8 cellular contexts compared by ENCODE assay signal in genomic region chr2:46335404-46335965, GRCh38. TPM values are rescaled to one million over a fixed set of nuclear protein-coding genes. Genes with fewer than 3 reads are reported as not detected.
A peak's percentile ranks its signal among the peaks of the same experiment; 100 is the strongest.
DNase-seq lines count a peak whose midpoint lies in the region; ATAC-seq, FAIRE-seq and TF ChIP-seq lines count a peak whose summit lies in the region.

No MANE protein-coding gene starts in this region.

- ATAC-seq in HG03135 (IDR thresholded peaks at IDR 0.05; ENCODE audit: unreplicated experiment) (no peak), esophagus mucosa (no peak)

- no peak overlapping the region for H2AFZ ChIP-seq in keratinocyte (ENCODE audit: control insufficient read depth, low read length)

- TF ChIP-seq CTCF in keratinocyte (optimal IDR thresholded peaks at IDR 0.05 in 1 of 3, IDR thresholded peaks at IDR 0.05 in 1 of 3, conservative IDR thresholded peaks at IDR 0.05 in 1 of 3; ENCODE audit: extremely low read depth in 1 of 3, insufficient read depth in 2 of 3, low read length in 3 of 3) (no peak), spleen (IDR thresholded peaks at IDR 0.05 in 8 of 11, conservative IDR thresholded peaks at IDR 0.05 in 3 of 11) (no peak)

- H3K36me3 ChIP-seq in keratinocyte (ENCODE audit: control insufficient read depth in 2 of 2, extremely low read depth in 1 of 2, insufficient read depth in 2 of 2, low read length in 2 of 2) (peaks cover 0 to 2% of the 10 kb centered on the region in 2 experiments), spleen (no peaks in the 10 kb centered on the region)

- no peak for FAIRE-seq in keratinocyte (lab: Jason Lieb, UNC)

- no peaks in the 10 kb centered on the region for H3K9me1 ChIP-seq in keratinocyte (ENCODE audit: control insufficient read depth, extremely low read depth, insufficient read depth, low read length)

- peaks cover 66% of the 10 kb centered on the region for H3K79me2 ChIP-seq in keratinocyte (ENCODE audit: control insufficient read depth, insufficient read depth, low read length)

- no peak for TF ChIP-seq POLR2A in spleen (IDR thresholded peaks at IDR 0.05)

- DNase-seq in HT-29 (ENCODE audit: low spot score) (peak; percentile 29), caudate nucleus (lab: John Stamatoyannopoulos, UW) (peak in 41 of 61 donors; percentile 6 to 80 (median 38)), keratinocyte (ENCODE audit: low read depth, low spot score) (no peak), spleen (no peak), NCI-H82 treated with DMSO at 0.1 percent for 48 hours (lab: John Stamatoyannopoulos, UW; ENCODE audit: unreplicated experiment) (no peak)
- DNase-seq in stimulated activated CD8-positive, alpha-beta memory T cell treated with anti-CD3 and anti-CD28 coated beads, Interleukin-4, amount 100 ng/mL, for 48 hours: no peak

- peak overlapping the region; percentile 77 for H3K4me2 ChIP-seq in keratinocyte (ENCODE audit: control insufficient read depth, extremely low read depth, insufficient read depth, low read depth, low read length)

- H3K9ac ChIP-seq in keratinocyte (ENCODE audit: control insufficient read depth, extremely low read depth, insufficient read depth, low read length): peak overlapping the region; percentile 68

- H3K4me3 ChIP-seq in keratinocyte (ENCODE audit: control insufficient read depth in 2 of 3, extremely low read depth in 1 of 3, insufficient read depth in 2 of 3, low read depth in 1 of 3, low read length in 3 of 3) (no peak overlapping the region), spleen (peak overlapping the region in 3 of 8 donors; percentile 6 to 42 (median 11))

- WGBS in spleen, 5 donors: 45 to 68% (median 56%) methylated on average over 15 of the region's 15 CpGs

- H3K27me3 ChIP-seq in keratinocyte (ENCODE audit: control insufficient read depth, extremely low read depth, insufficient read depth, low read length): no peaks in the 10 kb centered on the region
- H3K27me3 ChIP-seq in spleen (replicated peaks in 1 of 7): no peaks in the 10 kb centered on the region

- no peaks in the 10 kb centered on the region for H4K20me1 ChIP-seq in keratinocyte (ENCODE audit: control insufficient read depth, extremely low read depth, insufficient read depth, low read length)

- no peaks in the 10 kb centered on the region for H3K9me3 ChIP-seq in keratinocyte (ENCODE audit: control insufficient read depth, low read depth, low read length)
- H3K9me3 ChIP-seq in spleen: no peaks in the 10 kb centered on the region

- dilution Hi-C loops in keratinocyte (cut with MboI; ENCODE audit: extremely low pct_ligation_motif_present, low sequenced_read_pairs): no loop called here

- peaks cover 80% of the 10 kb centered on the region for H3K4me1 ChIP-seq in keratinocyte (ENCODE audit: control insufficient read depth, extremely low read depth, insufficient read depth, low read length)
- H3K4me1 ChIP-seq in spleen: peaks cover 3 to 95% (median 43%) of the 10 kb centered on the region in 6 donors

- intact Hi-C loops in spleen (cut with DNase I; ENCODE audit: low total_unique reads): no loop called here

- H3K27ac ChIP-seq in caudate nucleus (ENCODE audit: low read depth, low read length): peak overlapping the region; percentile 49
- peak overlapping the region; percentile 92 for H3K27ac ChIP-seq in keratinocyte (ENCODE audit: control insufficient read depth, insufficient read depth, low read length)
- peak overlapping the region in 7 of 8 donors; percentile 42 to 75 (median 71) for H3K27ac ChIP-seq in spleen

RNA-seq across cellular contexts. Expression of gene EPAS1, which starts 38.3 kb away (rescaled TPM):
- 20.7 and 24.0 TPM in 2 replicates for total RNA-seq in HT-29 (2014; rRNA removed; shearing (Covaris generic))
- 91.0 to 153 TPM (median 96.7 TPM) in 3 replicates for polyA plus RNA-seq in keratinocyte
- polyA plus RNA-seq in keratinocyte (2011; ENCODE audit: low read depth): 38.1 TPM
- 102 and 135 TPM in 2 replicates for polyA plus RNA-seq in keratinocyte (2011; cell fraction: cytosol; rRNA removed)
- 154 and 178 TPM in 2 replicates for polyA plus RNA-seq in keratinocyte (2011; cell fraction: nucleus; rRNA removed)
- polyA plus RNA-seq in keratinocyte (2012; ENCODE audit: low replicate concordance): 76.1 and 76.9 TPM in 2 replicates
- polyA minus RNA-seq in keratinocyte: 99.9 to 166 TPM (median 147 TPM) in 3 replicates
- polyA minus RNA-seq in keratinocyte (2011; cell fraction: cytosol; rRNA and poly(A)+ RNA removed): 168 TPM
- 123 and 210 TPM in 2 replicates for polyA minus RNA-seq in keratinocyte (2011; cell fraction: nucleus; rRNA and poly(A)+ RNA removed)
- total RNA-seq in spleen: 100 to 1,000 TPM; 145 to 330 (median 233) TPM
- 10 to 100 TPM; 30.5 to 58.1 (median 38.5) TPM for polyA plus RNA-seq in spleen
- total RNA-seq in esophagus mucosa: 89.5 TPM

Comparison
In these comparisons a context has a peak if more than half of its experiments do, and no peak if none do; other contexts are left out.
1. DNase-seq: peak in HT-29 (single experiment) and caudate nucleus (41 of 61); none in keratinocyte (single experiment), spleen (single experiment), stimulated activated CD8-positive, alpha-beta memory T cell treated with anti-CD3 and anti-CD28 coated beads, Interleukin-4, amount 100 ng/mL, for 48 hours (single experiment) and NCI-H82 treated with DMSO at 0.1 percent for 48 hours (single experiment).
2. Peak in every context shown above with its lines, with median percentiles within 50 percentile points of each other: H3K27ac ChIP-seq.